17 cellular contexts compared by ENCODE assay signal in genomic region chr14:72254940-72255472, GRCh38.
"Had no signal": no experiment of that assay in that cellular context is flagged by ENCODE, and none has a peak within 500 bp of the region (broad histone marks: within the 10 kb centered on the region; RNA-seq: fewer than 3 reads in every experiment).

No MANE protein-coding gene starts in this region.

- DNase-seq: activated CD4-positive, alpha-beta T cell treated with anti-CD3 and anti-CD28 coated beads, Interleukin-2, amount 50 U/mL, for 4 hours; activated naive CD4-positive, alpha-beta T cell; activated T-cell treated with anti-CD3 and anti-CD28 coated beads for 4 hours; amniotic stem cell; colonic mucosa; heart right ventricle; lower lobe of right lung; naive thymus-derived CD4-positive, alpha-beta T cell; small intestine; stimulated activated CD4-positive, alpha-beta T cell treated with anti-CD3 and anti-CD28 coated beads, Interleukin-4, amount 100 ng/mL, for 1 hour; stimulated activated naive CD8-positive, alpha-beta T cell treated with anti-CD3 and anti-CD28 coated beads, Interleukin-15, Interleukin-2, amounts not matched to agents 100 U/mL and 50 U/mL, for 24 hours; T-cell; WERI-Rb-1 had no signal

- H3K36me3 Mint-ChIP-seq: activated naive CD8-positive, alpha-beta T cell; naive thymus-derived CD4-positive, alpha-beta T cell; T-cell had no signal

- H3K4me1 ChIP-seq: colonic mucosa, lower lobe of right lung had no signal

- H3K4me3 Mint-ChIP-seq: activated naive CD8-positive, alpha-beta T cell; naive thymus-derived CD4-positive, alpha-beta T cell; T-cell; T-helper 2 cell treated with Interferon-gamma antibody and Interleukin-4, amounts not matched to agents 5 μg/mL and 100 μg/mL, for 36 hours had no signal

- H3K36me3 ChIP-seq: colonic mucosa, heart right ventricle, lower lobe of right lung, WERI-Rb-1 had no signal

- H3K27me3 ChIP-seq: colonic mucosa, heart right ventricle had no signal

- H3K4me3 ChIP-seq: colonic mucosa, heart right ventricle, lower lobe of right lung had no signal

- H3K27ac Mint-ChIP-seq: activated naive CD8-positive, alpha-beta T cell; activated T-helper 2 cell treated with anti-CD3 and anti-CD28 coated beads, Interferon-gamma antibody, Interleukin-2, Interleukin-4, amounts not matched to agents 10 μg/mL and 5 μg/mL and 100 μg/mL, durations not matched to agents 14 hours and 24 hours and 36 hours; naive thymus-derived CD4-positive, alpha-beta T cell; T-cell; T-helper 2 cell treated with Interferon-gamma antibody and Interleukin-4, amounts not matched to agents 5 μg/mL and 100 μg/mL, for 36 hours had no signal

- H3K27ac ChIP-seq: colonic mucosa, epithelial cell of prostate, heart right ventricle, lower lobe of right lung, WERI-Rb-1 had no signal

- H3K9me3 Mint-ChIP-seq: T-helper 2 cell treated with Interferon-gamma antibody and Interleukin-4, amounts not matched to agents 5 μg/mL and 100 μg/mL, for 36 hours had no signal

- ATAC-seq: lower lobe of right lung; naive thymus-derived CD4-positive, alpha-beta T cell; stimulated activated naive CD8-positive, alpha-beta T cell treated with anti-CD3 and anti-CD28 coated beads, Interleukin-15, Interleukin-2, amounts not matched to agents 100 U/mL and 50 U/mL, for 24 hours; T-cell had no signal

- H3K4me1 Mint-ChIP-seq: T-cell had no signal

- H3K9me3 ChIP-seq: colonic mucosa, lower lobe of right lung had no signal
